In the genomic region with DNA sequence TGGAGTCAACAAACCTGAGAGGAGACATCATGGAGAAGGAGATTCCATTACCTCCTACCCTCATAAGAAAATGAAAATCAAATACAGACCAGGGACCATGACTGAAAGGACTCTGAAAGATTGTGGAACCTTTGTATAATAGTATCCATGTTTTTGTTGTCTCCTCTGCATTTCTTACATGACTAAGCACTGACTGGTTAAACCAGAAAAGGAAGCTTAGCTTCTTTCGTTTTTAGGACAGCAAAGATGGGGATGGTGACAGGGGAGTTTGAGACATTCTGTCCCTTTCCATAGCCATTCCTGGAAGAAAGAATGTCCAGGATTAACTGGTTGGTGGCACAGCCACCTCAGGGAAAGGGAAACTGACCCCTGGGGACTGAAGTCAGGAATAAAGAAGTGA, we compare ENCODE assay signal across 10 cellular contexts. TPM values are rescaled to one million over a fixed set of nuclear protein-coding genes. Genes with fewer than 3 reads are reported as not detected.
A peak's percentile ranks its signal among the peaks of the same experiment; 100 is the strongest.
DNase-seq lines count a peak whose midpoint lies in the region; ATAC-seq and TF ChIP-seq lines count a peak whose summit lies in the region.
"Had no signal": no experiment of that assay in that cellular context is flagged by ENCODE, and none has a peak within 500 bp of the region (broad histone marks: within the 10 kb centered on the region; RNA-seq: fewer than 3 reads in every experiment).

No MANE protein-coding gene starts in this region.

- H2AK5ac ChIP-seq in H9 (ENCODE audit: insufficient read length, low read length): no peak overlapping the region

- H3K4me2 ChIP-seq in H9 (ENCODE audit: insufficient read depth, insufficient read length, low read length): no peak overlapping the region

- H3K4me3 ChIP-seq in HEK293 (ENCODE audit: low read depth, low read length): no peak overlapping the region
- no peak overlapping the region for H3K4me3 ChIP-seq in RWPE2 (ENCODE audit: severe bottlenecking)
- H3K4me3 ChIP-seq in fibroblast of villous mesenchyme (ENCODE audit: low read depth, low read length): no peak overlapping the region
- peak overlapping the region; percentile 10 to 24 for H3K4me3 ChIP-seq in stomach smooth muscle (ENCODE audit: low read length in 2 of 2)

- no peak overlapping the region for H3K56ac ChIP-seq in H9 (ENCODE audit: insufficient read length, low read depth, low read length)

- H2BK120ac ChIP-seq in H9 (ENCODE audit: low read depth, low read length, poor library complexity, severe bottlenecking): no peak overlapping the region

- no peak overlapping the region for H2BK15ac ChIP-seq in H9 (ENCODE audit: low read depth, low read length)

- no peaks in the 10 kb centered on the region for H3K9me3 Mint-ChIP-seq in H9

- H3K4me3 Mint-ChIP-seq in H9: no peak overlapping the region

- H3K9ac ChIP-seq in stomach smooth muscle (ENCODE audit: low read length in 2 of 2) (no peak overlapping the region), H9 (ENCODE audit: extremely low read depth, insufficient read length, low read length) (no peak overlapping the region)

- H3K27ac ChIP-seq in HEK293 (ENCODE audit: extremely low read depth, low read depth, low read length) (no peak overlapping the region), RWPE2 (ENCODE audit: poor library complexity, severe bottlenecking) (peak overlapping the region; percentile 10), stomach smooth muscle (ENCODE audit: low read length) (peak overlapping the region; percentile 50), H9 (ENCODE audit: insufficient read length, low read depth, low read length) (no peak overlapping the region)

- no peak overlapping the region for H3K18ac ChIP-seq in H9 (ENCODE audit: insufficient read length, low read depth, low read length)

- H3K23me2 ChIP-seq in H9 (ENCODE audit: insufficient read length, low read depth, low read length, poor library complexity, severe bottlenecking): no peaks in the 10 kb centered on the region

- no peaks in the 10 kb centered on the region; the same call in 1 of the 2 replicates for H3K79me2 ChIP-seq in H9 (ENCODE audit: insufficient read depth, low read length)

- H4K20me1 ChIP-seq in H9 (ENCODE audit: control insufficient read depth, insufficient read depth, insufficient read length): no peaks in the 10 kb centered on the region

- H4K91ac ChIP-seq in H9 (ENCODE audit: insufficient read length, low read depth, low read length): no peak overlapping the region

- H3K36me3 Mint-ChIP-seq in H9 (ENCODE audit: insufficient read depth in 1 of 3, low read depth in 3 of 3): no peaks in the 10 kb centered on the region

- no peak overlapping the region for H3K23ac ChIP-seq in H9 (ENCODE audit: insufficient read length, low read depth, low read length)

- no peaks in the 10 kb centered on the region for H3K79me1 ChIP-seq in H9 (ENCODE audit: insufficient read depth, low read depth, low read length, poor library complexity, severe bottlenecking)

- H3T11ph ChIP-seq in H9 (ENCODE audit: low read length): no peak overlapping the region

- POLR2A ChIA-PET in HEK293 (lab: Yijun Ruan, JAX): interaction anchor here (1.1 kb wide), 1 partner anchor 10 kb away, joined by 7 read pairs; no protein-coding TSS in a partner anchor

- peaks cover 2 to 4% of the 10 kb centered on the region in 2 experiments; a peak in 2 of 4 replicates for H3K4me1 Mint-ChIP-seq in H9

- DNase-seq in RWPE2 (ENCODE audit: low spot score) (no peak), fibroblast of villous mesenchyme (ENCODE audit: low read depth) (peak; percentile 54), H9 (no peak), NCI-H2107 treated with DMSO at 0.1 percent for 48 hours (lab: John Stamatoyannopoulos, UW; ENCODE audit: unreplicated experiment) (no peak)
- no peak for DNase-seq in central memory CD4-positive, alpha-beta T cell
- DNase-seq: NCI-H1105 treated with DMSO at 0.1 percent for 48 hours, RPMI8226 had no signal

- H3K4ac ChIP-seq in H9 (ENCODE audit: low read depth, low read length): no peak overlapping the region

- H2BK12ac ChIP-seq in H9 (ENCODE audit: insufficient read length, low read depth, low read length): no peak overlapping the region

- H3K36me3 ChIP-seq in HEK293 (ENCODE audit: control insufficient read depth in 2 of 2, insufficient read depth in 1 of 2, low read length in 2 of 2) (peaks cover 4 to 8% of the 10 kb centered on the region in 2 experiments; a peak in 1 of 3 replicates), RWPE2 (ENCODE audit: low read depth) (peaks cover 10% of the 10 kb centered on the region), stomach smooth muscle (ENCODE audit: control insufficient read depth in 2 of 2, insufficient read depth in 2 of 2, low read length in 2 of 2) (no peaks in the 10 kb centered on the region)

- CTCF ChIA-PET in HEK293 (lab: Yijun Ruan, JAX): interaction anchor here (0.6 kb wide), 1 partner anchor 1852 kb away, joined by 3 read pairs; no protein-coding TSS in a partner anchor

- no peak overlapping the region for H2BK5ac ChIP-seq in H9 (ENCODE audit: insufficient read length, low read length)

- H4K8ac ChIP-seq in H9 (replicated peaks; ENCODE audit: insufficient read length, low read depth, low read length): no peak overlapping the region

- no peaks in the 10 kb centered on the region for H3K27me3 ChIP-seq in RWPE2 (ENCODE audit: insufficient read depth, poor library complexity, severe bottlenecking)
- H3K27me3 ChIP-seq in stomach smooth muscle (ENCODE audit: control insufficient read depth in 1 of 2, insufficient read depth in 2 of 2, low read length in 2 of 2): no peaks in the 10 kb centered on the region
- H3K27me3 ChIP-seq in H9 (ENCODE audit: insufficient read depth, low read length): no peaks in the 10 kb centered on the region

- H3K14ac ChIP-seq in H9 (ENCODE audit: insufficient read depth, low read length): no peak overlapping the region

- no peak overlapping the region for H3K27ac Mint-ChIP-seq in H9

- H3K27me3 Mint-ChIP-seq in H9 (ENCODE audit: low read depth): no peaks in the 10 kb centered on the region

- TF ChIP-seq CTCF in HEK293 (tag by site-specific recombination; IDR thresholded peaks at IDR 0.05) (no peak), RWPE2 (IDR thresholded peaks at IDR 0.05; ENCODE audit: poor library complexity, severe bottlenecking) (no peak), fibroblast of villous mesenchyme (IDR thresholded peaks at IDR 0.05; ENCODE audit: insufficient read depth, low read depth, low read length) (no peak), H9 (conservative IDR thresholded peaks at IDR 0.05) (no peak)

- no peak overlapping the region for H4K5ac ChIP-seq in H9 (ENCODE audit: insufficient read length, low read depth, low read length)

- WGBS in H9 (ENCODE audit: extremely low coverage, insufficient read length, low lambda C conversion rate): no CpG with 5 or more reads among the region's 1 CpG

- ATAC-seq in RWPE2 (ENCODE audit: low read depth): peak; percentile 48; the same call in 1 of the 3 replicates
- no peak for ATAC-seq in HG02870 (IDR thresholded peaks at IDR 0.05; ENCODE audit: unreplicated experiment)

- H3K9me3 ChIP-seq in HEK293 (ENCODE audit: control insufficient read depth, insufficient read depth, low read depth, low read length): no peaks in the 10 kb centered on the region
- H3K9me3 ChIP-seq in RWPE2 (ENCODE audit: severe bottlenecking): no peaks in the 10 kb centered on the region
- H3K9me3 ChIP-seq in stomach smooth muscle (ENCODE audit: control insufficient read depth in 2 of 2, low read length in 2 of 2): no peaks in the 10 kb centered on the region
- no peaks in the 10 kb centered on the region for H3K9me3 ChIP-seq in H9 (ENCODE audit: control insufficient read depth, low read depth, low read length)

- no peak overlapping the region for H2AFZ ChIP-seq in H9 (ENCODE audit: low read length)

- H3K4me1 ChIP-seq in HEK293 (ENCODE audit: control insufficient read depth, insufficient read depth, low read length) (peaks cover 8% of the 10 kb centered on the region), RWPE2 (ENCODE audit: insufficient read depth, poor library complexity, severe bottlenecking) (peaks cover 27% of the 10 kb centered on the region), stomach smooth muscle (ENCODE audit: control insufficient read depth, insufficient read depth, low read length) (peaks cover 55% of the 10 kb centered on the region), H9 (ENCODE audit: insufficient read depth, low read length) (no peaks in the 10 kb centered on the region)

- no peak overlapping the region for H2BK20ac ChIP-seq in H9 (ENCODE audit: low read depth, low read length, poor library complexity, severe bottlenecking)

TF ChIP-seq in HEK293, 187 proteins besides CTCF, POLR2A, EP300 and RAD21:
- TF ChIP-seq GLI4 (tag by site-specific recombination; IDR thresholded peaks at IDR 0.05): no peak
- TF ChIP-seq ZNF341 (tag by site-specific recombination; IDR thresholded peaks at IDR 0.05; ENCODE audit: low read depth): peak; percentile 22; the same call in 1 of the 2 replicates
- no peak for TF ChIP-seq ZNF121 (tag by site-specific recombination; IDR thresholded peaks at IDR 0.05)
- TF ChIP-seq ZNF48 (tag by site-specific recombination; IDR thresholded peaks at IDR 0.05): no peak

RNA-seq across cellular contexts. Expression of a gene that starts 22.2 kb away (rescaled TPM):
- 104 and 154 TPM in 2 replicates for total RNA-seq in fibroblast of villous mesenchyme
- total RNA-seq in H9 (2021): 2.8 and 3.9 TPM in 2 replicates

RNA-seq across cellular contexts. Expression of a gene that starts 22.2 kb away (rescaled TPM):
- total RNA-seq in fibroblast of villous mesenchyme (44.9 and 47.7 TPM in 2 replicates), H9 (2021) (18.6 and 20.3 TPM in 2 replicates)

Comparison
In these comparisons a context has a peak if more than half of its experiments do, and no peak if none do; other contexts are left out.
1. H3K27ac ChIP-seq: peak in RWPE2 (single experiment) and stomach smooth muscle (single experiment); none in HEK293 (single experiment) and H9 (single experiment).
2. H3K4me3 ChIP-seq: peak in stomach smooth muscle (2 of 2); none in HEK293 (single experiment), RWPE2 (single experiment) and fibroblast of villous mesenchyme (single experiment).
3. RNA of a gene that starts 22.2 kb away (total RNA-seq): 104 to 154 TPM in fibroblast of villous mesenchyme; 2.8 to 3.9 TPM in H9; every median in the first group is over 10 times any median in the second.